8 cellular contexts compared by ENCODE assay signal in genomic region chr2:186460465-186460864, GRCh38. TPM values are rescaled to one million over a fixed set of nuclear protein-coding genes. Genes with fewer than 3 reads are reported as not detected.
A peak's percentile ranks its signal among the peaks of the same experiment; 100 is the strongest.
DNase-seq lines count a peak whose midpoint lies in the region; ATAC-seq and TF ChIP-seq lines count a peak whose summit lies in the region.

No MANE protein-coding gene starts in this region.

- POLR2A ChIA-PET in CD4-positive, alpha-beta memory T cell (lab: Charles Lee; ENCODE audit: partially characterized antibody) = no interaction called here

- H3K27me3 ChIP-seq in CD4-positive, alpha-beta memory T cell (ENCODE audit: insufficient read depth, low read length) = no peaks in the 10 kb centered on the region

- ATAC-seq in HG02678 (IDR thresholded peaks at IDR 0.05; ENCODE audit: unreplicated experiment) = peak; percentile 75

- no peak overlapping the region for H3K27ac Mint-ChIP-seq in CD4-positive, alpha-beta memory T cell

- no peak overlapping the region for H3K4me3 Mint-ChIP-seq in CD4-positive, alpha-beta memory T cell

- no peaks in the 10 kb centered on the region for H3K27me3 Mint-ChIP-seq in CD4-positive, alpha-beta memory T cell

- no peaks in the 10 kb centered on the region for H3K36me3 ChIP-seq in CD4-positive, alpha-beta memory T cell (ENCODE audit: insufficient read depth, low read length)

- H3K4me1 ChIP-seq in CD4-positive, alpha-beta memory T cell (ENCODE audit: insufficient read depth, low read length) = no peaks in the 10 kb centered on the region

- CTCF ChIA-PET in CD4-positive, alpha-beta memory T cell (lab: Charles Lee; ENCODE audit: partially characterized antibody) = no interaction called here

- DNase-seq in DMS 273 (lab: John Stamatoyannopoulos, UW; ENCODE audit: unreplicated experiment) = peak; percentile 28
- DNase-seq in DMS 273 treated with DMSO at 0.1 percent for 48 hours (lab: John Stamatoyannopoulos, UW) = no peak
- DNase-seq in NCI-H748 (lab: John Stamatoyannopoulos, UW; ENCODE audit: unreplicated experiment) = peak; percentile 52
- peak; percentile 38 for DNase-seq in fibroblast of mammary gland (ENCODE audit: low read depth)
- no peak for DNase-seq in AG08395 (ENCODE audit: low spot score)
- DNase-seq in activated naive CD4-positive, alpha-beta T cell treated with Interleukin-2 at 50 U/mL for 16 hours = no peak
- DNase-seq in CD4-positive, alpha-beta memory T cell = no peak

- no peak overlapping the region for H3K27ac ChIP-seq in CD4-positive, alpha-beta memory T cell (ENCODE audit: low read depth, low read length)

- intact Hi-C loops in CD4-positive, alpha-beta memory T cell (cut with micrococcal nuclease) = no loop called here

- TF ChIP-seq CTCF in fibroblast of mammary gland (conservative IDR thresholded peaks at IDR 0.05; ENCODE audit: control insufficient read depth, insufficient read depth, low read depth, low read length) = peak; percentile 46

- peaks cover 0 to 6% of the 10 kb centered on the region in 2 donors for H3K36me3 Mint-ChIP-seq in CD4-positive, alpha-beta memory T cell

- no peak overlapping the region for H3K4me3 ChIP-seq in fibroblast of mammary gland (ENCODE audit: control insufficient read depth, low read depth, low read length)
- H3K4me3 ChIP-seq in CD4-positive, alpha-beta memory T cell (ENCODE audit: low read length in 2 of 2) = no peak overlapping the region

- no peaks in the 10 kb centered on the region for H3K9me3 ChIP-seq in CD4-positive, alpha-beta memory T cell (ENCODE audit: control insufficient read depth in 1 of 2, low read length in 2 of 2)

- no peaks in the 10 kb centered on the region for H3K4me1 Mint-ChIP-seq in CD4-positive, alpha-beta memory T cell

- no peaks in the 10 kb centered on the region for H3K9me3 Mint-ChIP-seq in CD4-positive, alpha-beta memory T cell

RNA-seq across cellular contexts. Expression of gene ZC3H15, which starts 25.6 kb away (rescaled TPM):
- 10 to 100 TPM; 53.5 to 60.2 TPM for total RNA-seq in CD4-positive, alpha-beta memory T cell
- 10 to 100 TPM; 71.1 to 73.4 TPM for polyA plus RNA-seq in CD4-positive, alpha-beta memory T cell

Comparison
In these comparisons a context has a peak if more than half of its experiments do, and no peak if none do; other contexts are left out.
1. DNase-seq: peak in DMS 273 (single experiment), NCI-H748 (single experiment) and fibroblast of mammary gland (single experiment); none in DMS 273 treated with DMSO at 0.1 percent for 48 hours (single experiment), AG08395 (single experiment), activated naive CD4-positive, alpha-beta T cell treated with Interleukin-2 at 50 U/mL for 16 hours (single experiment) and CD4-positive, alpha-beta memory T cell (0 of 5).